Comparison of ENCODE assay signal across 24 cellular contexts in the genomic region with DNA sequence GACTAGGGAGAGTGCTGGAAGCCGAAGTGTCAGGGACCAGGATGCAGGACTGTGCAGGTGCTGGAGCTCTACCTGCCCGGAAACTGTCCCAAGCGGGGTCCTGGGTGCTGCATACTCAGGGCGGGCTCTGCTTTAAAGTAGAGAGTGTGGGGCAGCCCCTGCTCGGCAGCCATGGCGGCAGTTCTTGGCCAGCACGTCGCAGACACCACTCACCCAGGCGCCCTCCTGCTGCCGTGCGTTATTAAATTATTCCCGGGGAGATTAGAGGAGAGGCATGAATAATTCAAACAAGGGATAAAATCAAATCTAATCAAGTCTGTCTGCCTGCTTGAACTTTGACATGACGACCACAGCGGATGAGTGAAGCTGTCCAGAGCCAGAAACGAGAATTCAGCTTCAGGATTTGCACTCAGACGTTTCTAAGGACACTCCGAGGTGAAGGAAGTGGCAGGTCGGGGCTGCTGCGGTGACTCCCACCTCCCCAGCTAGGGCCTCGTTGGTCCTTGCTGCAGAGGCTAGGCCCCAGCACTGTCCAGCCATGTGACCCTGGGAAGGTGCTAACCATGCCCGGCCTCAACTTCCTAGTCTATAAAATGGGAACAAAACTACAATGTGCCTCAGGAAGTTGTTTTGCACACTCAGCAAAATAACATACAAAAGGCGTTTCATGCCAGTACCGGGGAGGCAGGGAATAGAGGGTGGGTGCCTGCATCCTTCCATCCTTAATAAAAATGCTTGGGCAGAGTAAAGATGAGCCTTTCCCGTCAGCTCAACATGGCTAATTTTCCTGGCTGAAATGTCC.
"Had no signal": no experiment of that assay in that cellular context is flagged by ENCODE, and none has a peak within 500 bp of the region (broad histone marks: within the 10 kb centered on the region; RNA-seq: fewer than 3 reads in every experiment).

No MANE protein-coding gene starts in this region.

- H3K4me3 Mint-ChIP-seq: activated naive CD4-positive, alpha-beta T cell treated with anti-CD3 and anti-CD28 coated beads for 36 hours; activated naive CD8-positive, alpha-beta T cell treated with anti-CD3 and anti-CD28 coated beads, Interleukin-2, amount 10 ng/mL, durations not matched to agents 7 days and 5 days; activated T-helper 17 cell treated with anti-CD3 and anti-CD28 coated beads, Interleukin-2, amount 50 U/mL, for 72 hours; central memory CD8-positive, alpha-beta T cell; nephron progenitor cell; T-helper 2 cell treated with Interferon-gamma antibody and Interleukin-4, amounts not matched to agents 5 μg/mL and 100 μg/mL, for 36 hours had no signal

- H3K27ac Mint-ChIP-seq: activated naive CD4-positive, alpha-beta T cell treated with anti-CD3 and anti-CD28 coated beads for 36 hours; activated naive CD8-positive, alpha-beta T cell treated with anti-CD3 and anti-CD28 coated beads, Interleukin-2, amount 10 ng/mL, durations not matched to agents 7 days and 5 days; activated T-helper 17 cell treated with anti-CD3 and anti-CD28 coated beads, Interleukin-2, amount 50 U/mL, for 72 hours; nephron progenitor cell; T-helper 2 cell treated with Interferon-gamma antibody and Interleukin-4, amounts not matched to agents 5 μg/mL and 100 μg/mL, for 36 hours had no signal

- H3K9me3 ChIP-seq: colonic mucosa, esophagus squamous epithelium, gastrocnemius medialis, thoracic aorta had no signal

- H3K36me3 Mint-ChIP-seq: activated naive CD8-positive, alpha-beta T cell treated with anti-CD3 and anti-CD28 coated beads, Interleukin-2, amount 10 ng/mL, durations not matched to agents 7 days and 5 days had no signal

- H3K36me3 ChIP-seq: breast epithelium, colonic mucosa, esophagus squamous epithelium, gastrocnemius medialis, thoracic aorta, upper lobe of left lung, WERI-Rb-1 had no signal

- DNase-seq: activated CD4-positive, alpha-beta T cell treated with anti-CD3 and anti-CD28 coated beads, Interleukin-2, amount 50 U/mL, for 1 hour; activated CD4-positive, CD25-positive, alpha-beta regulatory T cell treated with anti-CD3 and anti-CD28 coated beads, Interleukin-2, amount 50 U/mL, for 72 hours; activated naive CD4-positive, alpha-beta T cell treated with anti-CD3 and anti-CD28 coated beads for 36 hours; activated naive CD8-positive, alpha-beta T cell treated with anti-CD3 and anti-CD28 coated beads, Interleukin-2, amount 10 ng/mL, durations not matched to agents 7 days and 5 days; activated T-cell treated with anti-CD3 and anti-CD28 coated beads, Interleukin-2, amount 50 U/mL, for 1 hour; amniotic stem cell; colonic mucosa; esophagus squamous epithelium; gastrocnemius medialis; hippocampal formation; mesenchymal stem cell; nephron progenitor cell; occipital lobe; stimulated activated CD4-positive, alpha-beta T cell treated with anti-CD3 and anti-CD28 coated beads, Interleukin-4, amount 100 ng/mL, for 1 hour; stimulated activated naive CD4-positive, alpha-beta T cell; WERI-Rb-1 had no signal

- H3K4me1 ChIP-seq: breast epithelium, colonic mucosa, esophagus squamous epithelium, gastrocnemius medialis had no signal

- ATAC-seq: activated T-helper 17 cell treated with anti-CD3 and anti-CD28 coated beads, Interleukin-2, amount 50 U/mL, for 72 hours; gastrocnemius medialis; sciatic nerve had no signal

- H3K27ac ChIP-seq: breast epithelium, colonic mucosa, dorsolateral prefrontal cortex, esophagus squamous epithelium, gastrocnemius medialis, thoracic aorta, upper lobe of left lung, WERI-Rb-1 had no signal

- H3K27me3 Mint-ChIP-seq: activated naive CD8-positive, alpha-beta T cell treated with anti-CD3 and anti-CD28 coated beads, Interleukin-2, amount 10 ng/mL, durations not matched to agents 7 days and 5 days had no signal

- H3K27me3 ChIP-seq: colonic mucosa, upper lobe of left lung had no signal

- H3K4me1 Mint-ChIP-seq: activated naive CD8-positive, alpha-beta T cell treated with anti-CD3 and anti-CD28 coated beads, Interleukin-2, amount 10 ng/mL, durations not matched to agents 7 days and 5 days; activated T-helper 17 cell treated with anti-CD3 and anti-CD28 coated beads, Interleukin-2, amount 50 U/mL, for 72 hours; central memory CD8-positive, alpha-beta T cell; nephron progenitor cell had no signal

- H3K4me3 ChIP-seq: breast epithelium, colonic mucosa, dorsolateral prefrontal cortex, esophagus squamous epithelium, gastrocnemius medialis, thoracic aorta, upper lobe of left lung had no signal

- H3K9me3 Mint-ChIP-seq: activated naive CD8-positive, alpha-beta T cell treated with anti-CD3 and anti-CD28 coated beads, Interleukin-2, amount 10 ng/mL, durations not matched to agents 7 days and 5 days; central memory CD8-positive, alpha-beta T cell; T-helper 2 cell treated with Interferon-gamma antibody and Interleukin-4, amounts not matched to agents 5 μg/mL and 100 μg/mL, for 36 hours had no signal
